Comparison of ENCODE assay signal across 1 cellular context in the genomic region with DNA sequence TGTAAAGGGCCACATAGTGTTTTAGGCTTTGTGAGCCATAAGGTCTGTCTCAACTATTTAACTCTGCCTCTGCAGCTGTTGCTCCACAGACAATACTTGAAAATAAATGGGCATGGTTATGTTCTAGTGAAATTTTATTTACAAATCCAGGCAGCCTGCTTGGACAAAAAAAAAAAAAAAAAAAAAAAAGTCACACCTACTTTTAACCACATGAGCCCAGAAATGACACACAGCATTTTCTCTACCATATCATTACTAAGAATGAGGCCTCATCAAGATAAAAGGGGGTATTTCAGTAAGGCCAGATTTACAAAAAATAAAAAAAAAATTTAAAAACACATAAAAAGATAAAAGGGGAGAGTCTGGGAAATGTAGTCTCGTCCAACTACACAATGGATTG.
TF ChIP-seq lines count a peak whose summit lies in the region.

No MANE protein-coding gene starts in this region.

TF ChIP-seq in K562, 482 proteins besides CTCF, POLR2A, EP300 and RAD21:
- peak; percentile 77 for TF ChIP-seq ZNF384 (IDR thresholded peaks at IDR 0.05; ENCODE audit: low read depth, low read length)
- TF ChIP-seq TAF1 (IDR thresholded peaks at IDR 0.05; ENCODE audit: control insufficient read depth, extremely low read depth, insufficient read depth, low read length, severe bottlenecking), result no peak
